15 cellular contexts compared by ENCODE assay signal in the genomic region with DNA sequence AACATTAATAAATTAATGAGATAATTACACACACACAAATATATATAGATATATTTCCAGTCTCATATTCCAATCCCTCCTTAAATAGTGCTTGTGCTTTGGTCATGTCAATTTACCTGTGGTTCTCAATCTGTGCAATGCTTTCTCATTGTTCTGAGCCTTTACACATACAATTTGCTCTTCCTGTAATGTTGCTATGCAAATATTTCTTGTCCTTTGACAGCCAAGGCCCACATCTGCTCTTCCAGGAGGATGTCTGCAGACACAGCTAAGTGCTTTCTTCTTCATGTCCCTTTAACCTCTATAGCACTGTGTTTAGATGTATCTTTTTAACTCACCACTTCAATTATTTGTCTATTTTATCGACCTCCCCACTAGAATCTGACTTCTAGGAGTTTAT.
A peak's percentile ranks its signal among the peaks of the same experiment; 100 is the strongest.
DNase-seq lines count a peak whose midpoint lies in the region; ATAC-seq, FAIRE-seq and TF ChIP-seq lines count a peak whose summit lies in the region.
"Had no signal": no experiment of that assay in that cellular context is flagged by ENCODE, and none has a peak within 500 bp of the region (broad histone marks: within the 10 kb centered on the region; RNA-seq: fewer than 3 reads in every experiment).

No MANE protein-coding gene starts in this region.

- H3K36me3 ChIP-seq in pancreas = no peaks in the 10 kb centered on the region
- H3K36me3 ChIP-seq: ascending aorta, lower lobe of right lung, right lobe of liver had no signal

- peak; percentile 66 for ATAC-seq in GM18505 (IDR thresholded peaks at IDR 0.05; ENCODE audit: unreplicated experiment)
- ATAC-seq in GM19452 (IDR thresholded peaks at IDR 0.05; ENCODE audit: unreplicated experiment) = peak; percentile 51
- peak; percentile 77 for ATAC-seq in HG02852 (IDR thresholded peaks at IDR 0.05; ENCODE audit: unreplicated experiment)
- ATAC-seq in HG03575 (IDR thresholded peaks at IDR 0.05; ENCODE audit: extremely low read depth, insufficient number of reproducible peaks, low FRiP score, unreplicated experiment) = peak; percentile 63
- no peak for ATAC-seq in pancreas
- no peak for ATAC-seq in HG02973 (IDR thresholded peaks at IDR 0.05; ENCODE audit: unreplicated experiment)
- ATAC-seq: lower lobe of right lung; natural killer cell treated with Interleukin-12 subunit alpha and Interleukin-12 subunit beta and Interleukin-15 and Interleukin-18, amount 100 ng/mL, for 72 hours; right lobe of liver; stimulated activated naive CD8-positive, alpha-beta T cell treated with anti-CD3 and anti-CD28 coated beads, Interleukin-15, amount 100 ng/mL, for 72 hours had no signal

- no peak for TF ChIP-seq CTCF in pancreas (IDR thresholded peaks at IDR 0.05)

- H3K4me1 ChIP-seq in pancreas = no peaks in the 10 kb centered on the region
- H3K4me1 ChIP-seq: ascending aorta, lower lobe of right lung, right lobe of liver had no signal

- H3K4me3 ChIP-seq in pancreas = no peak overlapping the region
- H3K4me3 ChIP-seq: ascending aorta, lower lobe of right lung, right lobe of liver had no signal

- intact Hi-C loops in pancreas (cut with DNase I) = no loop called here

- FAIRE-seq in pancreas (lab: Jason Lieb, UNC) (no peak), frontal cortex (lab: Jason Lieb, UNC) (no peak)
- FAIRE-seq: H1 had no signal

- TF ChIP-seq POLR2A in GM18505 (IDR thresholded peaks at IDR 0.05; ENCODE audit: borderline replicate concordance, extremely low read depth, insufficient read depth, insufficient read length) = no peak

- no peaks in the 10 kb centered on the region for H3K9me3 ChIP-seq in pancreas
- H3K9me3 ChIP-seq: ascending aorta, lower lobe of right lung, right lobe of liver had no signal

- no peak overlapping the region for H3K27ac ChIP-seq in pancreas
- H3K27ac ChIP-seq: ascending aorta, lower lobe of right lung, right lobe of liver had no signal

- WGBS in pancreas, 2 donors = 27 to 49% methylated on average over 1 of the region's 1 CpG

- H3K27me3 ChIP-seq in pancreas = no peaks in the 10 kb centered on the region
- H3K27me3 ChIP-seq: ascending aorta, right lobe of liver had no signal

- no peak for DNase-seq in stimulated activated CD4-positive, alpha-beta T cell treated with anti-CD3 and anti-CD28 coated beads, Interleukin-4, amount 100 ng/mL, for 4 hours
- DNase-seq in pancreas (no peak), frontal cortex (ENCODE audit: low spot score in 2 of 2) (no peak)
- DNase-seq: activated T-cell treated with anti-CD3 and anti-CD28 coated beads, Interleukin-2, amount 50 U/mL, for 48 hours; lower lobe of right lung; right lobe of liver; stimulated activated naive CD8-positive, alpha-beta T cell treated with anti-CD3 and anti-CD28 coated beads, Interleukin-15, amount 100 ng/mL, for 72 hours had no signal

Comparison
In these comparisons a context has a peak if more than half of its experiments do, and no peak if none do; other contexts are left out.
1. ATAC-seq: peak in GM18505 (single experiment), GM19452 (single experiment), HG02852 (single experiment) and HG03575 (single experiment); none in pancreas (0 of 4) and HG02973 (single experiment).